8 cellular contexts compared by ENCODE assay signal in the genomic region with DNA sequence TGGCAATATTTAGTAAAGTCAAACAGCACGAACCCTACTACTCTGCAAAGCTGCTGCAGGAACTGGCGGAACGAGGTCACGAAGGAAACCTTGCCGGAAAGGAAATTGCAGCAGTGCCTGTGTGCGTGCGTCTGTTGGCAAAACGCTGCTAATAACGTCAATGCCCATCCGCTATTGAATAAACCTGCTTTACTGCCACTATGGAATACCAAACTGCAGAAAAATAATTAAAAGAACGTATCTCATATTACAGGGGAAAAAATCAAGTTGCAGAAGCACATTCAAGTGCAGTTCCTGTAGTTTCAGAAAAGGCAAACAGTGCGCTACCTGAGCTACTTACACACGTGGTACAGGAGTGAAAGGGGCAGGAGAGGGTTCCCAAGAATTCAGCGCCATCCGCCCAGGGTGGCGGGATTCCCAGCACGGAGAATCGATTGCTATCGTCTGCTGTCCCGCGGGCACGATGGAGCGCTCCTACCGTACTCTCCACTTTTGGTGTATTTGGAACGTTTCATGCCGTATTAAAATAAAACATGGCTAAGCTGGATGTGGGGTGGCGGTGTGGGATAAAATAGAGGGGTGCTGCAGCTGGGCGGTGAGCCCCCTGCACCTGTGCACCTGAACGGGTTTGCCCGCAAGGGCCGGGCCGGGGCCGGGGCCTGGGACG. TPM values are rescaled to one million over a fixed set of nuclear protein-coding genes. Genes with fewer than 3 reads are reported as not detected.
DNase-seq lines count a peak whose midpoint lies in the region; ATAC-seq and TF ChIP-seq lines count a peak whose summit lies in the region.

No MANE protein-coding gene starts in this region.

- 0 out of 2 replicates have a peak, but pooled peaks cover 8% of the 10 kb centered on the region for H4K20me1 ChIP-seq in OCI-LY3 (ENCODE audit: insufficient read depth, low read length)

- H2AFZ ChIP-seq in OCI-LY3 (ENCODE audit: low read depth, low read length) (no peak overlapping the region; the same call in 1 of the 2 replicates), neuron (ENCODE audit: low read depth, low read length) (peak overlapping the region; percentile 59)

- H3K36me3 ChIP-seq in OCI-LY3 (replicated peaks; ENCODE audit: low read depth, low read length) (peaks cover 36% of the 10 kb centered on the region), neuron (ENCODE audit: insufficient read depth, low read length) (peaks cover 29% of the 10 kb centered on the region), upper lobe of right lung (peaks cover 27% of the 10 kb centered on the region)

- H3K4me3 ChIP-seq in OCI-LY3 (ENCODE audit: low read length) (peak overlapping the region; percentile 92), foreskin fibroblast (ENCODE audit: low read depth in 1 of 2, low read length in 2 of 2) (peak overlapping the region; percentile 83 to 90), neuron (ENCODE audit: low read length) (peak overlapping the region; percentile 100), upper lobe of right lung (peak overlapping the region; percentile 76)

- peaks cover 43% of the 10 kb centered on the region for H3K79me2 ChIP-seq in OCI-LY3 (ENCODE audit: low read length)

- peak overlapping the region; percentile 6; the same call in 1 of the 2 replicates for H3K9ac ChIP-seq in OCI-LY3 (ENCODE audit: low read length)

- ATAC-seq in upper lobe of right lung (no peak), HG03025 (IDR thresholded peaks at IDR 0.05; ENCODE audit: low FRiP score, unreplicated experiment) (no peak)

- H3K4me2 ChIP-seq in OCI-LY3 (ENCODE audit: low read length): peak overlapping the region; percentile 63

- intact Hi-C loops in upper lobe of right lung (cut with DNase I): no loop called here

- H3K27me3 ChIP-seq in OCI-LY3 (ENCODE audit: low read depth, low read length) (no peaks in the 10 kb centered on the region), neuron (ENCODE audit: insufficient read depth, low read length) (no peaks in the 10 kb centered on the region), upper lobe of right lung (no peaks in the 10 kb centered on the region)

- TF ChIP-seq CTCF in OCI-LY3 (IDR thresholded peaks at IDR 0.05; ENCODE audit: low read depth, low read length): no peak
- no peak for TF ChIP-seq CTCF in foreskin fibroblast (IDR thresholded peaks at IDR 0.05; ENCODE audit: low read depth, low read length)
- TF ChIP-seq CTCF in upper lobe of right lung (IDR thresholded peaks at IDR 0.05): no peak

- DNase-seq in AG08395 (ENCODE audit: low spot score) (peak; percentile 21), HCEC 1CT (peak; percentile 30), foreskin fibroblast (peak; percentile 58 to 75), upper lobe of right lung (no peak)
- peak; percentile 58 for DNase-seq in activated effector memory CD4-positive, alpha-beta T cell treated with Interleukin-2 at 50 U/mL for 16 hours

- no peaks in the 10 kb centered on the region for H3K9me3 ChIP-seq in OCI-LY3 (ENCODE audit: insufficient read depth, low read length)
- no peaks in the 10 kb centered on the region for H3K9me3 ChIP-seq in neuron (ENCODE audit: low read length)
- no peaks in the 10 kb centered on the region for H3K9me3 ChIP-seq in upper lobe of right lung

- H3K27ac ChIP-seq in OCI-LY3 (ENCODE audit: low read length) (no peak overlapping the region), upper lobe of right lung (peak overlapping the region; percentile 90)

- H3K4me1 ChIP-seq in OCI-LY3 (ENCODE audit: low read length) (peaks cover 24% of the 10 kb centered on the region), neuron (ENCODE audit: insufficient read depth, low read length) (peaks cover 39% of the 10 kb centered on the region), upper lobe of right lung (peaks cover 27% of the 10 kb centered on the region)

RNA-seq across cellular contexts. Expression of gene NADSYN1, which starts 0.5 kb away (rescaled TPM):
- 91.3 TPM for total RNA-seq in upper lobe of right lung

RNA-seq across cellular contexts. Expression of gene DHCR7, which starts 4.3 kb away (rescaled TPM):
- total RNA-seq in upper lobe of right lung: 105 TPM
